In genomic region chr10:58322072-58322834, GRCh38 we compare ENCODE assay signal across 1 cellular context.
TF ChIP-seq lines count a peak whose summit lies in the region.

No MANE protein-coding gene starts in this region.

TF ChIP-seq in HepG2, 621 proteins besides CTCF, POLR2A, EP300 and RAD21 (continued from another document and continues in another):
- TF ChIP-seq ZNF770 (CRISPR knock-in tag; IDR thresholded peaks at IDR 0.05), result peak; percentile 84
- no peak for TF ChIP-seq THAP8 (CRISPR knock-in tag; IDR thresholded peaks at IDR 0.05; ENCODE audit: borderline replicate concordance)
- no peak for TF ChIP-seq KDM5B (CRISPR knock-in tag; IDR thresholded peaks at IDR 0.05; ENCODE audit: borderline replicate concordance)
- TF ChIP-seq TARDBP (CRISPR knock-in tag; IDR thresholded peaks at IDR 0.05), result peak; percentile 46; the same call in 1 of the 2 replicates
- no peak for TF ChIP-seq KDM1A (CRISPR knock-in tag; IDR thresholded peaks at IDR 0.05)
- TF ChIP-seq ATM (IDR thresholded peaks at IDR 0.05; ENCODE audit: borderline replicate concordance), result no peak
- no peak for TF ChIP-seq JUNB (CRISPR knock-in tag; IDR thresholded peaks at IDR 0.05; ENCODE audit: borderline replicate concordance)
- TF ChIP-seq CENPT (CRISPR knock-in tag; IDR thresholded peaks at IDR 0.05; ENCODE audit: low read depth), result no peak
- TF ChIP-seq FOXK1 (CRISPR knock-in tag; IDR thresholded peaks at IDR 0.05; ENCODE audit: borderline replicate concordance, low read depth), result 0 out of 2 replicates have a peak, but pooled peaks have one; percentile 13
- TF ChIP-seq TEF (CRISPR knock-in tag; IDR thresholded peaks at IDR 0.05), result peak; percentile 94
- TF ChIP-seq FOXA3 (CRISPR knock-in tag; IDR thresholded peaks at IDR 0.05), result peak; percentile 44
- no peak for TF ChIP-seq TFDP2 (CRISPR knock-in tag; IDR thresholded peaks at IDR 0.05)
- no peak for TF ChIP-seq HMGXB3 (CRISPR knock-in tag; IDR thresholded peaks at IDR 0.05; ENCODE audit: borderline replicate concordance)
- no peak for TF ChIP-seq FOXA1 (IDR thresholded peaks at IDR 0.05)
- 0 out of 2 replicates have a peak, but pooled peaks have one; percentile 16 for TF ChIP-seq FOXA1 (CRISPR knock-in tag; IDR thresholded peaks at IDR 0.05)
- no peak for TF ChIP-seq PAF1 (CRISPR knock-in tag; IDR thresholded peaks at IDR 0.05)
- no peak for TF ChIP-seq ZNF512 (CRISPR knock-in tag; IDR thresholded peaks at IDR 0.05)
- TF ChIP-seq SOX13 (IDR thresholded peaks at IDR 0.05), result no peak
- TF ChIP-seq SOX13 (CRISPR knock-in tag; conservative IDR thresholded peaks at IDR 0.05 in 1 of 2, IDR thresholded peaks at IDR 0.05 in 1 of 2), result peak in 1 of 2 experiments; percentile 41; a peak in 1 of 4 replicates
- TF ChIP-seq NCOR1 (IDR thresholded peaks at IDR 0.05; ENCODE audit: borderline replicate concordance, low read length), result peak; percentile 39; the same call in 1 of the 2 replicates
- no peak for TF ChIP-seq YEATS4 (CRISPR knock-in tag; IDR thresholded peaks at IDR 0.05; ENCODE audit: borderline replicate concordance)
- no peak for TF ChIP-seq REL (CRISPR knock-in tag; conservative IDR thresholded peaks at IDR 0.05)
- TF ChIP-seq ZNF225 (CRISPR knock-in tag; IDR thresholded peaks at IDR 0.05), result no peak
- no peak for TF ChIP-seq ZNF510 (CRISPR knock-in tag; IDR thresholded peaks at IDR 0.05; ENCODE audit: low read depth)
- TF ChIP-seq IRF2 (CRISPR knock-in tag; IDR thresholded peaks at IDR 0.05), result no peak
- TF ChIP-seq SKIL (CRISPR knock-in tag; IDR thresholded peaks at IDR 0.05; ENCODE audit: borderline replicate concordance), result no peak
- TF ChIP-seq BCL6 (CRISPR knock-in tag; IDR thresholded peaks at IDR 0.05), result peak; percentile 68
- no peak for TF ChIP-seq CREB1 (IDR thresholded peaks at IDR 0.05)
- TF ChIP-seq CREB1 (CRISPR knock-in tag; IDR thresholded peaks at IDR 0.05), result 0 out of 2 replicates have a peak, but pooled peaks have one; percentile 9
- peak; percentile 81 for TF ChIP-seq ELF3 (CRISPR knock-in tag; IDR thresholded peaks at IDR 0.05)
- TF ChIP-seq PPARG (CRISPR knock-in tag; conservative IDR thresholded peaks at IDR 0.05), result no peak
- TF ChIP-seq ZNF12 (CRISPR knock-in tag; IDR thresholded peaks at IDR 0.05), result peak; percentile 62
- TF ChIP-seq NR2C2 (CRISPR knock-in tag; IDR thresholded peaks at IDR 0.05; ENCODE audit: borderline replicate concordance), result peak; percentile 39; the same call in 1 of the 2 replicates
- no peak for TF ChIP-seq CSRNP2 (CRISPR knock-in tag; conservative IDR thresholded peaks at IDR 0.05; ENCODE audit: low read depth)
- no peak for TF ChIP-seq SMYD3 (CRISPR knock-in tag; IDR thresholded peaks at IDR 0.05)
- TF ChIP-seq TOPORS (CRISPR knock-in tag; IDR thresholded peaks at IDR 0.05), result no peak
- TF ChIP-seq HNF1B (CRISPR knock-in tag; IDR thresholded peaks at IDR 0.05), result no peak
- TF ChIP-seq ZNF292 (CRISPR knock-in tag; IDR thresholded peaks at IDR 0.05; ENCODE audit: borderline replicate concordance, low read depth), result no peak
- peak; percentile 28; the same call in 1 of the 2 replicates for TF ChIP-seq FOXP4 (CRISPR knock-in tag; IDR thresholded peaks at IDR 0.05)
- TF ChIP-seq ETV5 (CRISPR knock-in tag; IDR thresholded peaks at IDR 0.05; ENCODE audit: borderline replicate concordance), result peak; percentile 45; the same call in 1 of the 2 replicates
- peak; percentile 65; the same call in 1 of the 2 replicates for TF ChIP-seq POGZ (CRISPR knock-in tag; IDR thresholded peaks at IDR 0.05)
- TF ChIP-seq FOXC1 (CRISPR knock-in tag; IDR thresholded peaks at IDR 0.05; ENCODE audit: borderline replicate concordance), result no peak
- TF ChIP-seq GABPB1 (CRISPR knock-in tag; IDR thresholded peaks at IDR 0.05), result peak; percentile 36; the same call in 1 of the 2 replicates
